1 cellular context compared by ENCODE assay signal in genomic region chr22:43104950-43105349, GRCh38. TPM values are rescaled to one million over a fixed set of nuclear protein-coding genes. Genes with fewer than 3 reads are reported as not detected.
"Had no signal": no experiment of that assay in that cellular context is flagged by ENCODE, and none has a peak within 500 bp of the region (broad histone marks: within the 10 kb centered on the region; RNA-seq: fewer than 3 reads in every experiment).

No MANE protein-coding gene starts in this region.

RNA-seq across cellular contexts. Expression of gene BIK, which starts 5.6 kb away (rescaled TPM):
- total RNA-seq: RPMI7951 had no signal
